Comparison of ENCODE assay signal across 11 cellular contexts in the genomic region with DNA sequence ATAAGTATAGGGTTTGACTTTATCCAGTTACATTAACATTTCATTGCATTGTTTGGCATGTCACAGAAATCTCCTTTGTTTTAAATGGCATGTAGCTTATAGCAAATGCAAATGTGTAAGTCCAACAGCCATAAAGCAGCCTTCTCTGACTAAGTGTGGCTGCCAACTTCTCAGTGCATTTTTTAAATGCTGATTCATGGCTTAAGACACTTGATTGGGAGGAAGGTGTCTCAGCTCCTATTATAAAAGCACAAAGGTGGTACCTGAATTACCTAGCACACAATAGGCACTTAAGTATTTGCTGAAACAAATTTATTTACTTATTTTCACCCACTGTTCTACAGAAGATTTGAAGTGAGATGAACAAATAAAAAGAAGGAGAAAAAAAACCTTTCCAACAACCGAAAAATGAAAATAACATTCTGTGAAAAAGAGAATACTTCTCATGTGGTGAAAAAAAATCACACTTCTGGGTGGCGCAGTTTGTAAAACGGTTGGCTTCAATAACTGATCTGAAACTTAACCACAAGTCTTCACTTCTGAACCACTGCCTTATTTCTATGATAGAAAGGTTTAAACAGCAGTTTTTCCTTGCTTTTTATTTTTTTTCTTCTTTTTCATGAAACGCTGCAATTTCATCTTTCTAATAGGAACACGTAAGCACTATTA.
DNase-seq lines count a peak whose midpoint lies in the region; ATAC-seq and FAIRE-seq lines count a peak whose summit lies in the region.
"Had no signal": no experiment of that assay in that cellular context is flagged by ENCODE, and none has a peak within 500 bp of the region (broad histone marks: within the 10 kb centered on the region; RNA-seq: fewer than 3 reads in every experiment).

No MANE protein-coding gene starts in this region.

- no peaks in the 10 kb centered on the region for H3K36me3 Mint-ChIP-seq in activated naive CD4-positive, alpha-beta T cell treated with anti-CD3 and anti-CD28 coated beads, Interleukin-2, amount 50 U/mL, for 24 hours
- peaks cover 86% of the 10 kb centered on the region for H3K36me3 Mint-ChIP-seq in effector memory CD8-positive, alpha-beta T cell (ENCODE audit: insufficient read depth)

- H3K27ac Mint-ChIP-seq in activated naive CD4-positive, alpha-beta T cell treated with anti-CD3 and anti-CD28 coated beads, Interleukin-2, amount 50 U/mL, for 24 hours = peak overlapping the region; percentile 96
- peak overlapping the region; percentile 87 to 89 for H3K27ac Mint-ChIP-seq in effector memory CD8-positive, alpha-beta T cell

- DNase-seq in activated naive CD4-positive, alpha-beta T cell treated with anti-CD3 and anti-CD28 coated beads, Interleukin-2, amount 50 U/mL, for 16 hours = no peak
- peak; percentile 80 for DNase-seq in Jurkat, Clone E6-1 (ENCODE audit: low read depth, low spot score)
- peak in 1 of 3 experiments; percentile 33 for DNase-seq in effector memory CD8-positive, alpha-beta T cell
- no peak for DNase-seq in urothelium cell line (ENCODE audit: low spot score)
- DNase-seq in Right ventricle myocardium superior = no peak
- DNase-seq in HuH-7.5 (ENCODE audit: low spot score) = no peak
- DNase-seq: BE2C; stimulated activated CD4-positive, alpha-beta T cell treated with anti-CD3 and anti-CD28 coated beads, Interleukin-4, amount 100 ng/mL, for 24 hours had no signal

- FAIRE-seq in urothelium cell line (lab: Jason Lieb, UNC) = peak; percentile 37
- FAIRE-seq: RCC 7860 had no signal

- peak overlapping the region; percentile 86 for H3K4me3 Mint-ChIP-seq in activated naive CD4-positive, alpha-beta T cell treated with anti-CD3 and anti-CD28 coated beads, Interleukin-2, amount 50 U/mL, for 24 hours
- H3K4me3 Mint-ChIP-seq in effector memory CD8-positive, alpha-beta T cell = peak overlapping the region; percentile 72 to 83

- peak; percentile 43 for ATAC-seq in effector memory CD8-positive, alpha-beta T cell (replicated peaks)
- ATAC-seq in GM21367 (IDR thresholded peaks at IDR 0.05; ENCODE audit: unreplicated experiment) = no peak
- no peak for ATAC-seq in Right ventricle myocardium superior (ENCODE audit: poor library complexity)

- H3K27me3 Mint-ChIP-seq in activated naive CD4-positive, alpha-beta T cell treated with anti-CD3 and anti-CD28 coated beads, Interleukin-2, amount 50 U/mL, for 24 hours = no peaks in the 10 kb centered on the region
- H3K27me3 Mint-ChIP-seq in effector memory CD8-positive, alpha-beta T cell = no peaks in the 10 kb centered on the region

- no peaks in the 10 kb centered on the region for H3K9me3 Mint-ChIP-seq in activated naive CD4-positive, alpha-beta T cell treated with anti-CD3 and anti-CD28 coated beads, Interleukin-2, amount 50 U/mL, for 24 hours
- no peaks in the 10 kb centered on the region for H3K9me3 Mint-ChIP-seq in effector memory CD8-positive, alpha-beta T cell

- intact Hi-C loops in Right ventricle myocardium superior (cut with DNase I) = loop anchor here (5.0 kb wide), 2 partner anchors 468 to 1248 kb away; no protein-coding TSS in a partner anchor

- H3K4me1 Mint-ChIP-seq in activated naive CD4-positive, alpha-beta T cell treated with anti-CD3 and anti-CD28 coated beads, Interleukin-2, amount 50 U/mL, for 24 hours = peaks cover 100% of the 10 kb centered on the region
- H3K4me1 Mint-ChIP-seq in effector memory CD8-positive, alpha-beta T cell (ENCODE audit: low read depth in 2 of 2) = peaks cover 58 to 88% of the 10 kb centered on the region in 2 donors

- peak overlapping the region; percentile 30 for H3K4me3 ChIP-seq in Jurkat, Clone E6-1 (ENCODE audit: low read length)
